In genomic region chr19:35776102-35776788, GRCh38 we compare ENCODE assay signal across 8 cellular contexts. TPM values are rescaled to one million over a fixed set of nuclear protein-coding genes. Genes with fewer than 3 reads are reported as not detected.
DNase-seq lines count a peak whose midpoint lies in the region; ATAC-seq and TF ChIP-seq lines count a peak whose summit lies in the region.

No MANE protein-coding gene starts in this region.

- POLR2A ChIA-PET in T-cell (lab: Charles Lee), result no interaction called here

- CTCF ChIA-PET in T-cell (lab: Charles Lee), result no interaction called here

- H3K27ac ChIP-seq in gastroesophageal sphincter (peak overlapping the region in 1 of 4 donors; percentile 79), skin epidermis (peak overlapping the region in 15 of 21 experiments; percentile 3 to 79 (median 70))

- peak; percentile 6 for DNase-seq in NCI-H1092 treated with DMSO at 0.1 percent for 48 hours (lab: John Stamatoyannopoulos, UW)
- DNase-seq in NCI-H1092 (lab: John Stamatoyannopoulos, UW), result no peak
- no peak for DNase-seq in T-cell
- no peak for DNase-seq in NCI-H774 (lab: John Stamatoyannopoulos, UW)
- no peak for DNase-seq in activated gamma-delta T cell (lab: John Stamatoyannopoulos, UW)
- no peak for DNase-seq in stimulated activated CD4-positive, alpha-beta T cell treated with anti-CD3 and anti-CD28 coated beads, Interleukin-2, amount 100 ng/mL, for 24 hours

- peak overlapping the region; percentile 62 to 88 (median 72) for H3K4me3 Mint-ChIP-seq in T-cell

- 10 to 12% methylated on average over 4 to 5 of the region's 13 CpGs for WGBS in gastroesophageal sphincter (ENCODE audit: low coverage in 1 of 2), 2 donors

- no peaks in the 10 kb centered on the region for H3K27me3 Mint-ChIP-seq in T-cell

- TF ChIP-seq POLR2A in gastroesophageal sphincter (IDR thresholded peaks at IDR 0.05), result no peak

- H3K27ac Mint-ChIP-seq in T-cell, result no peak overlapping the region

- peaks cover 0 to 21% (median 5%) of the 10 kb centered on the region in 3 donors for H3K4me1 ChIP-seq in gastroesophageal sphincter

- H3K27me3 ChIP-seq in gastroesophageal sphincter, result no peaks in the 10 kb centered on the region

- TF ChIP-seq CTCF in gastroesophageal sphincter (IDR thresholded peaks at IDR 0.05), result no peak

- no peaks in the 10 kb centered on the region for H3K9me3 Mint-ChIP-seq in T-cell

- no peak for TF ChIP-seq EP300 in gastroesophageal sphincter (IDR thresholded peaks at IDR 0.05)

- no peak for ATAC-seq in T-cell (replicated peaks in 1 of 4)
- ATAC-seq in gastroesophageal sphincter, result no peak

- peaks cover 6 to 20% (median 20%) of the 10 kb centered on the region in 3 donors for H3K4me1 Mint-ChIP-seq in T-cell

- H3K4me3 ChIP-seq in gastroesophageal sphincter (peak overlapping the region; percentile 54 to 94), skin epidermis (peak overlapping the region; percentile 54 to 96 (median 87))

- H3K36me3 ChIP-seq in gastroesophageal sphincter, result peaks cover 0 to 37% of the 10 kb centered on the region in 2 donors

- no peaks in the 10 kb centered on the region for H3K9me3 ChIP-seq in gastroesophageal sphincter

- H3K36me3 Mint-ChIP-seq in T-cell, result peaks cover 6% of the 10 kb centered on the region

RNA-seq across cellular contexts. Expression of gene ARHGAP33, which starts 0.9 kb away (rescaled TPM):
- total RNA-seq in T-cell (10 to 100 TPM; 19.7 to 38.5 (median 22.8) TPM), gastroesophageal sphincter (10 to 100 TPM in 1 of 4 donors, 1 to 10 TPM in 3; 3.1 to 22.6 (median 5.5) TPM)

RNA-seq across cellular contexts. Expression of gene PROSER3, which starts 18.3 kb away (rescaled TPM):
- 10 to 100 TPM; 31.3 to 52.1 (median 47.8) TPM for total RNA-seq in T-cell
- total RNA-seq in gastroesophageal sphincter, result 10 to 100 TPM; 10.1 to 17.1 (median 13.4) TPM

RNA-seq across cellular contexts. Expression of gene HSPB6, which starts 19.4 kb away (rescaled TPM):
- under 1 TPM in 3 of 5 donors, not detected in 2; 0.44 to 0.69 (median 0.51) TPM for total RNA-seq in T-cell
- 100 to 1,000 TPM in 2 of 4 donors, 10 to 100 TPM in 2; 44.9 to 119 (median 96.6) TPM for total RNA-seq in gastroesophageal sphincter

RNA-seq across cellular contexts. Expression of gene LIN37, which starts 27.9 kb away (rescaled TPM):
- 10 to 100 TPM; 11.8 to 23.6 (median 22.8) TPM for total RNA-seq in T-cell
- total RNA-seq in gastroesophageal sphincter, result 10 to 100 TPM; 14.4 to 29.4 (median 18.7) TPM

RNA-seq across cellular contexts. Expression of gene PSENEN, which starts 30.8 kb away (rescaled TPM):
- total RNA-seq in T-cell (10 to 100 TPM; 21.2 to 33.5 (median 24.5) TPM), gastroesophageal sphincter (10 to 100 TPM; 20.4 to 35.7 (median 29.5) TPM)

Comparison
In these comparisons a context has a peak if more than half of its experiments do, and no peak if none do; other contexts are left out.
1. RNA of gene HSPB6, which starts 19.4 kb away (total RNA-seq): 44.9 to 119 TPM in gastroesophageal sphincter; 0.44 to 0.69 TPM in T-cell; every median in the first group is over 10 times any median in the second.